ENCODE assay signal across 23 cellular contexts in the genomic region with DNA sequence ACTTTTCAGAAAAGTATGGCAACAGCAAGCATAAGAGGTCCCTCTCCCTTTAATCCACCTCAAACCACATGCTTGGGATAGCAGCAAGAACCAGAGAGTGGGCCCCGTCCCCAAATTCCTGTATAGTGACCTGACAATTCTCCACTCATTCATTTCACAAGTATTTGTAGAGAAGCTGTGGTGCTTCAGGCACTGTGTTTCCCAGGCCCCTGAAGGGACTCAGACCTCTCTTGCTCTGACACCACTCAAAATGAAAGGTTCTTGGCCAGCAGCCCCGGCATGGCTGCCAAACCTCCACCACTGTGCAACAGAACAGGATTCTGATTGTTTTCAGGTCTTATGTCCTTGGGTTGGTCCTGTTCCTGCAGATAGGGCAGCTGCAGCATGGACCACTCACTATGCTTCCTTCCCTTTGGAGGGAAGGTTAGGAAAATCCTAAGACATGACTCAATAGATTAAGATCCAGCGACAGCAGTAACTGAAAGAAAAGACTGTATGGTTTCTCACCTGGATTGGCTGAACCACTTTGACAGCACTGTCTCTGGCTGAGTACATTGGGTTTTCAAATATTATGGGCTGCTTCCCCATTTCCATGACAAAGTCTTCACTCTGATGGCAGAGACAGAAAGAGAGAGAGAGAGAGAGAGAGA.
DNase-seq lines count a peak whose midpoint lies in the region; ATAC-seq, FAIRE-seq and TF ChIP-seq lines count a peak whose summit lies in the region.
"Had no signal": no experiment of that assay in that cellular context is flagged by ENCODE, and none has a peak within 500 bp of the region (broad histone marks: within the 10 kb centered on the region; RNA-seq: fewer than 3 reads in every experiment).

No MANE protein-coding gene starts in this region.

- H3K9me3 ChIP-seq in mammary epithelial cell (replicated peaks; ENCODE audit: insufficient read depth, low read length) = no peaks in the 10 kb centered on the region
- H3K9me3 ChIP-seq in breast epithelium = no peaks in the 10 kb centered on the region
- no peaks in the 10 kb centered on the region for H3K9me3 ChIP-seq in kidney (ENCODE audit: control insufficient read depth in 1 of 2, low read length in 2 of 2)
- H3K9me3 ChIP-seq: BLaER1 treated with 17β-estradiol and CSF1 and Interleukin-3, amounts not matched to agents 10 nM and 100 nM had no signal

- peak overlapping the region; percentile 93 for H3K4ac ChIP-seq in mesendoderm (ENCODE audit: low read depth, low read length)

- intact Hi-C loops in mammary epithelial cell (cut with micrococcal nuclease) (no loop called here), breast epithelium (cut with DNase I; ENCODE audit: low total_unique reads) (no loop called here), kidney (cut with DNase I) (no loop called here)

- H2AK5ac ChIP-seq in mesendoderm (ENCODE audit: low read length) = no peak overlapping the region

- no peak overlapping the region for H4K8ac ChIP-seq in mesendoderm (ENCODE audit: low read depth, low read length)

- ATAC-seq in foreskin keratinocyte (peak; percentile 50), GM18519 (IDR thresholded peaks at IDR 0.05; ENCODE audit: low FRiP score, unreplicated experiment) (no peak)
- ATAC-seq: Panc1 had no signal

- 33% methylated on average over 1 of the region's 3 CpGs for whole genome bisulfite sequencing in mammary epithelial cell (ENCODE audit: low coverage, missing lambda C conversion rate)
- WGBS in mesendoderm (ENCODE audit: extremely low coverage, insufficient coverage, low lambda C conversion rate) = no CpG with 5 or more reads among the region's 3 CpGs

- peak overlapping the region; percentile 93 for H3K18ac ChIP-seq in mesendoderm (ENCODE audit: low read length)

- H3K4me3 ChIP-seq in mammary epithelial cell (replicated peaks in 1 of 3; ENCODE audit: insufficient read depth in 1 of 3, low read depth in 2 of 3, low read length in 3 of 3) (no peak overlapping the region), breast epithelium (no peak overlapping the region), mesendoderm (ENCODE audit: low read length) (no peak overlapping the region), kidney (ENCODE audit: low read length in 2 of 2) (no peak overlapping the region)
- H3K4me3 ChIP-seq: BLaER1 treated with 17β-estradiol and CSF1 and Interleukin-3, amounts not matched to agents 10 nM and 100 nM had no signal

- peak overlapping the region; percentile 92 for H2BK5ac ChIP-seq in mesendoderm (ENCODE audit: low read length)

- no peaks in the 10 kb centered on the region for H3K4me1 ChIP-seq in mammary epithelial cell (ENCODE audit: insufficient read depth, low read length)
- no peaks in the 10 kb centered on the region for H3K4me1 ChIP-seq in breast epithelium
- H3K4me1 ChIP-seq in foreskin keratinocyte = no peaks in the 10 kb centered on the region
- H3K4me1 ChIP-seq in mesendoderm (ENCODE audit: control insufficient read depth, low read depth, low read length) = peaks cover 15% of the 10 kb centered on the region
- no peaks in the 10 kb centered on the region for H3K4me1 ChIP-seq in kidney (ENCODE audit: control insufficient read depth in 1 of 2, insufficient read depth in 1 of 2, low read depth in 1 of 2, low read length in 2 of 2)

- in situ Hi-C loops in mammary epithelial cell (cut with MboI; ENCODE audit: low sequenced_read_pairs in 2 of 2) = loop anchor here (10.0 kb wide), 1 partner anchor 182 kb away; no protein-coding TSS in a partner anchor

- H3K79me1 ChIP-seq in mesendoderm (ENCODE audit: low read length) = no peaks in the 10 kb centered on the region

- DNase-seq in mammary epithelial cell (peak; percentile 23), breast epithelium (ENCODE audit: low spot score in 2 of 2) (no peak), astrocyte of the hippocampus (ENCODE audit: low read depth, low spot score) (peak; percentile 66), foreskin keratinocyte (peak in 1 of 2 donors; percentile 52), mesendoderm (peak; percentile 91), HPDE6-E6E7 (ENCODE audit: extremely low spot score) (no peak), kidney (no peak)
- DNase-seq: CD8-positive, alpha-beta memory T cell; DND-41; GDM1; GOT3; IMR-90; MV-4-11; NCI-H1417; NCI-H2029 treated with DMSO at 0.1 percent for 48 hours; NCI-H748 treated with DMSO at 0.1 percent for 48 hours; SHP77 treated with DMSO at 0.1 percent for 48 hours had no signal

- TF ChIP-seq POLR2A in breast epithelium (IDR thresholded peaks at IDR 0.05) = no peak

- CTCF ChIA-PET in mammary epithelial cell (lab: Charles Lee; ENCODE audit: low non-redundant PET) = no interaction called here

- H4K20me1 ChIP-seq in mammary epithelial cell (ENCODE audit: insufficient read depth, low read length) = no peaks in the 10 kb centered on the region
- H4K20me1 ChIP-seq: BLaER1 treated with 17β-estradiol and CSF1 and Interleukin-3, amounts not matched to agents 10 nM and 100 nM had no signal

- no peak overlapping the region for H2AFZ ChIP-seq in mammary epithelial cell (ENCODE audit: low read depth, low read length)

- H3K4me2 ChIP-seq in mammary epithelial cell (ENCODE audit: insufficient read depth, low read depth, low read length) (no peak overlapping the region), mesendoderm (ENCODE audit: low read length) (no peak overlapping the region)
- H3K4me2 ChIP-seq: BLaER1 treated with 17β-estradiol and CSF1 and Interleukin-3, amounts not matched to agents 10 nM and 100 nM had no signal

- H3K27me3 ChIP-seq in mammary epithelial cell (ENCODE audit: insufficient read depth, low read length) (no peaks in the 10 kb centered on the region), breast epithelium (no peaks in the 10 kb centered on the region), foreskin keratinocyte (peaks cover 2% of the 10 kb centered on the region), mesendoderm (ENCODE audit: insufficient read depth, low read length, poor library complexity) (no peaks in the 10 kb centered on the region)
- H3K27me3 ChIP-seq: BLaER1 treated with 17β-estradiol and CSF1 and Interleukin-3, amounts not matched to agents 10 nM and 100 nM had no signal

- H2BK15ac ChIP-seq in mesendoderm (replicated peaks; ENCODE audit: low read depth) = no peak overlapping the region

- H3K36me3 ChIP-seq in mammary epithelial cell (ENCODE audit: insufficient read depth, low read length) (no peaks in the 10 kb centered on the region), breast epithelium (no peaks in the 10 kb centered on the region), mesendoderm (ENCODE audit: control insufficient read depth, insufficient read depth, low read length) (no peaks in the 10 kb centered on the region), kidney (ENCODE audit: control insufficient read depth in 1 of 2, insufficient read depth in 2 of 2, low read length in 2 of 2) (peaks cover 13 to 28% of the 10 kb centered on the region in 2 donors)
- H3K36me3 ChIP-seq: BLaER1 treated with 17β-estradiol and CSF1 and Interleukin-3, amounts not matched to agents 10 nM and 100 nM had no signal

- dilution Hi-C loops in mammary epithelial cell (cut with HindIII; ENCODE audit: low sequenced_read_pairs) = no loop called here

- FAIRE-seq in kidney (lab: Jason Lieb, UNC) = no peak
- FAIRE-seq: A204.1, GM12891, GM18507 had no signal

- TF ChIP-seq CTCF in mammary epithelial cell (conservative IDR thresholded peaks at IDR 0.05 in 1 of 2, IDR thresholded peaks at IDR 0.05 in 1 of 2; ENCODE audit: extremely low read depth in 1 of 2, insufficient read depth in 1 of 2, low read depth in 1 of 2, low read length in 2 of 2) = no peak
- no peak for TF ChIP-seq CTCF in breast epithelium (IDR thresholded peaks at IDR 0.05)
- no peak for TF ChIP-seq CTCF in foreskin keratinocyte (conservative IDR thresholded peaks at IDR 0.05)
- no peak for TF ChIP-seq CTCF in kidney (IDR thresholded peaks at IDR 0.05; ENCODE audit: borderline replicate concordance, extremely low read depth, insufficient read depth)

- no peak overlapping the region for H3K23ac ChIP-seq in mesendoderm (ENCODE audit: low read length)

- no peak overlapping the region for H3K9ac ChIP-seq in mammary epithelial cell (ENCODE audit: insufficient read depth, low read length)
- H3K9ac ChIP-seq in mesendoderm (ENCODE audit: low read length) = no peak overlapping the region
- no peak overlapping the region for H3K9ac ChIP-seq in kidney (ENCODE audit: low read length in 2 of 2)
- H3K9ac ChIP-seq: BLaER1 treated with 17β-estradiol and CSF1 and Interleukin-3, amounts not matched to agents 10 nM and 100 nM had no signal

- H4K5ac ChIP-seq in mesendoderm (ENCODE audit: low read length) = peak overlapping the region; percentile 51

- peak overlapping the region; percentile 65 for H3K56ac ChIP-seq in mesendoderm (ENCODE audit: low read length)

- no peak overlapping the region for H3K27ac ChIP-seq in mammary epithelial cell (ENCODE audit: insufficient read depth, low read depth, low read length)
- no peak overlapping the region for H3K27ac ChIP-seq in breast epithelium
- no peak overlapping the region for H3K27ac ChIP-seq in foreskin keratinocyte
- peak overlapping the region; percentile 81 for H3K27ac ChIP-seq in mesendoderm (ENCODE audit: low read depth, low read length)
- no peak overlapping the region for H3K27ac ChIP-seq in kidney (ENCODE audit: low read depth in 2 of 2, low read length in 2 of 2)
- H3K27ac ChIP-seq: BLaER1 treated with 17β-estradiol and CSF1 and Interleukin-3, amounts not matched to agents 10 nM and 100 nM had no signal

- peak overlapping the region; percentile 65 for H2BK120ac ChIP-seq in mesendoderm (ENCODE audit: low read depth, low read length)

- BruUV-seq in mammary epithelial cell (replicated peaks; lab: Mats Ljungman, UMichigan) = no TSS peak

- H3K79me2 ChIP-seq in mammary epithelial cell (ENCODE audit: insufficient read depth, low read length) = no peaks in the 10 kb centered on the region
- no peaks in the 10 kb centered on the region for H3K79me2 ChIP-seq in mesendoderm (ENCODE audit: control insufficient read depth, insufficient read depth, low read length)

Comparison
In these comparisons a context has a peak if more than half of its experiments do, and no peak if none do; other contexts are left out.
1. DNase-seq: peak in mammary epithelial cell (single experiment), astrocyte of the hippocampus (single experiment) and mesendoderm (single experiment); none in breast epithelium (0 of 2), HPDE6-E6E7 (single experiment) and kidney (single experiment).